In genomic region chr7:64551375-64552142, GRCh38 we compare ENCODE assay signal across 17 cellular contexts. TPM values are rescaled to one million over a fixed set of nuclear protein-coding genes. Genes with fewer than 3 reads are reported as not detected.
DNase-seq lines count a peak whose midpoint lies in the region; ATAC-seq and TF ChIP-seq lines count a peak whose summit lies in the region.
"Had no signal": no experiment of that assay in that cellular context is flagged by ENCODE, and none has a peak within 500 bp of the region (broad histone marks: within the 10 kb centered on the region; RNA-seq: fewer than 3 reads in every experiment).

No MANE protein-coding gene starts in this region.

- CTCF ChIA-PET in SK-N-SH (lab: Yijun Ruan, JAX) = no interaction called here

- ATAC-seq in SK-N-SH treated with all-trans-retinoic acid at 6 μM for 48 hours (peak; percentile 41; the same call in 2 of the 3 replicates), HG03342 (IDR thresholded peaks at IDR 0.05; ENCODE audit: unreplicated experiment) (no peak)
- ATAC-seq: Panc1 had no signal

- H3K79me2 ChIP-seq in SK-N-SH (ENCODE audit: insufficient read depth) = peaks cover 96% of the 10 kb centered on the region

- no peaks in the 10 kb centered on the region for H3K27me3 ChIP-seq in SK-N-SH (ENCODE audit: insufficient read depth)
- H3K27me3 ChIP-seq in dorsolateral prefrontal cortex = no peaks in the 10 kb centered on the region
- no peaks in the 10 kb centered on the region for H3K27me3 ChIP-seq in right atrium auricular region
- H3K27me3 ChIP-seq in tibial artery = no peaks in the 10 kb centered on the region

- H3K4me3 ChIP-seq in SK-N-SH (ENCODE audit: low read depth in 2 of 2, low read length in 1 of 2) (no peak overlapping the region), dorsolateral prefrontal cortex (peak overlapping the region in 1 of 59 donors; percentile 10), right atrium auricular region (no peak overlapping the region), tibial artery (no peak overlapping the region)
- H3K4me3 ChIP-seq: HAP-1 had no signal

- no peak overlapping the region for H2AFZ ChIP-seq in SK-N-SH (ENCODE audit: low read depth)

- DNase-seq in SK-N-SH (no peak), dorsolateral prefrontal cortex (no peak), right atrium auricular region (ENCODE audit: low spot score) (no peak), tibial artery (no peak), KBM-7 (no peak), NCI-H2029 (lab: John Stamatoyannopoulos, UW) (no peak)
- DNase-seq: AML-193, DMS79, NCI-H1417, NCI-H187, NCI-H345, NCI-H524 treated with DMSO at 0.1 percent for 48 hours had no signal

- 84% methylated on average over 6 of the region's 6 CpGs for WGBS in SK-N-SH (ENCODE audit: low lambda C conversion rate)

- H3K36me3 ChIP-seq in SK-N-SH (replicated peaks in 1 of 2; ENCODE audit: control insufficient read depth in 1 of 2, insufficient read depth in 2 of 2, low read length in 1 of 2) (peaks cover 5 to 34% of the 10 kb centered on the region in 2 experiments), right atrium auricular region (peaks cover 6% of the 10 kb centered on the region), tibial artery (peaks cover 0 to 10% (median 6%) of the 10 kb centered on the region in 3 donors)

- TF ChIP-seq CTCF in SK-N-SH (IDR thresholded peaks at IDR 0.05) = no peak
- no peak for TF ChIP-seq CTCF in dorsolateral prefrontal cortex (IDR thresholded peaks at IDR 0.05 in 54 of 56, conservative IDR thresholded peaks at IDR 0.05 in 2 of 56; ENCODE audit: low read depth in 1 of 56, partially characterized antibody in 56 of 56)
- TF ChIP-seq CTCF in right atrium auricular region (IDR thresholded peaks at IDR 0.05) = no peak
- TF ChIP-seq CTCF in tibial artery (IDR thresholded peaks at IDR 0.05) = no peak

- intact Hi-C loops in dorsolateral prefrontal cortex (cut with DNase I) = no loop called here
- intact Hi-C loops in tibial artery (cut with DNase I; ENCODE audit: low total_unique reads) = no loop called here

- no peak overlapping the region for H3K9ac ChIP-seq in SK-N-SH

- in situ Hi-C loops in KBM-7 (cut with MboI; ENCODE audit: low pct_unique_long_range_greater_than_20kb, low sequenced_read_pairs) = no loop called here

- H3K4me1 ChIP-seq in SK-N-SH (ENCODE audit: control insufficient read depth in 1 of 2, insufficient read depth in 2 of 2, low read depth in 1 of 2, low read length in 1 of 2) (peaks cover 0 to 4% of the 10 kb centered on the region in 2 experiments; a peak in 1 of 4 replicates), right atrium auricular region (peaks cover 0 to 19% of the 10 kb centered on the region in 2 donors), tibial artery (peaks cover 0 to 66% (median 21%) of the 10 kb centered on the region in 4 donors)
- H3K4me1 ChIP-seq: HAP-1 had no signal

- no peak for TF ChIP-seq EP300 in SK-N-SH (IDR thresholded peaks at IDR 0.05; ENCODE audit: borderline replicate concordance in 1 of 2, low read depth in 1 of 2, low read length in 1 of 2)

- H3F3A ChIP-seq in SK-N-SH (replicated peaks; ENCODE audit: insufficient read depth) = no peaks in the 10 kb centered on the region

- H3K4me2 ChIP-seq in SK-N-SH = no peak overlapping the region; the same call in 1 of the 2 replicates

- H4K20me1 ChIP-seq in SK-N-SH (ENCODE audit: insufficient read depth) = peaks cover 3% of the 10 kb centered on the region; the same call in 1 of the 2 replicates

- no peak for TF ChIP-seq RAD21 in SK-N-SH (IDR thresholded peaks at IDR 0.05; ENCODE audit: low read length)

- POLR2A ChIA-PET in SK-N-SH (lab: Yijun Ruan, JAX) = interaction anchor here (1.2 kb wide), 1 partner anchor 11 kb away, joined by 6 read pairs; the partner anchor contains the start of gene ZNF680

- H3K9me3 ChIP-seq in SK-N-SH (no peaks in the 10 kb centered on the region), right atrium auricular region (no peaks in the 10 kb centered on the region), tibial artery (no peaks in the 10 kb centered on the region)

- H3K9me2 ChIP-seq in SK-N-SH = no peaks in the 10 kb centered on the region

- H3K27ac ChIP-seq in SK-N-SH (ENCODE audit: low read depth in 2 of 2, low read length in 1 of 2) = no peak overlapping the region; a peak in 1 of 4 replicates
- H3K27ac ChIP-seq in dorsolateral prefrontal cortex = peak overlapping the region in 47 of 59 donors; percentile 0 to 80 (median 46)
- peak overlapping the region; percentile 45 to 71 for H3K27ac ChIP-seq in right atrium auricular region
- H3K27ac ChIP-seq in tibial artery = peak overlapping the region; percentile 39 to 42
- H3K27ac ChIP-seq: 22Rv1 had no signal

TF ChIP-seq in SK-N-SH treated with all-trans-retinoic acid at 6 μM for 48 hours, 23 proteins besides CTCF, POLR2A, EP300 and RAD21 (continues in another document):
- TF ChIP-seq ARNTL (CRISPR knock-in tag; IDR thresholded peaks at IDR 0.05; ENCODE audit: borderline replicate concordance, low read depth) (no peak), ZNF565 (CRISPR knock-in tag; conservative IDR thresholded peaks at IDR 0.05; ENCODE audit: low read depth) (no peak), ZC3H10 (CRISPR knock-in tag; IDR thresholded peaks at IDR 0.05) (no peak), ISL1 (CRISPR knock-in tag; IDR thresholded peaks at IDR 0.05) (no peak), TCF4 (CRISPR knock-in tag; IDR thresholded peaks at IDR 0.05; ENCODE audit: borderline replicate concordance) (no peak), ZFP3 (CRISPR knock-in tag; IDR thresholded peaks at IDR 0.05) (no peak), PPARA (CRISPR knock-in tag; IDR thresholded peaks at IDR 0.05; ENCODE audit: borderline replicate concordance) (no peak), ZNF8 (CRISPR knock-in tag; IDR thresholded peaks at IDR 0.05) (no peak)
- TF ChIP-seq, protein P1, sequence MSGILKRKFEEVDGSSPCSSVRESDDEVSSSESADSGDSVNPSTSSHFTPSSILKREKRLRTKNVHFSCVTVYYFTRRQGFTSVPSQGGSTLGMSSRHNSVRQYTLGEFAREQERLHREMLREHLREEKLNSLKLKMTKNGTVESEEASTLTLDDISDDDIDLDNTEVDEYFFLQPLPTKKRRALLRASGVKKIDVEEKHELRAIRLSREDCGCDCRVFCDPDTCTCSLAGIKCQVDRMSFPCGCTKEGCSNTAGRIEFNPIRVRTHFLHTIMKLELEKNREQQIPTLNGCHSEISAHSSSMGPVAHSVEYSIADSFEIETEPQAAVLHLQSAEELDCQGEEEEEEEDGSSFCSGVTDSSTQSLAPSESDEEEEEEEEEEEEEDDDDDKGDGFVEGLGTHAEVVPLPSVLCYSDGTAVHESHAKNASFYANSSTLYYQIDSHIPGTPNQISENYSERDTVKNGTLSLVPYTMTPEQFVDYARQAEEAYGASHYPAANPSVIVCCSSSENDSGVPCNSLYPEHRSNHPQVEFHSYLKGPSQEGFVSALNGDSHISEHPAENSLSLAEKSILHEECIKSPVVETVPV (CRISPR knock-in tag; IDR thresholded peaks at IDR 0.05) = no peak

TF ChIP-seq in SK-N-SH, 30 proteins besides CTCF, POLR2A, EP300 and RAD21 (continues in another document):
- TF ChIP-seq FOXJ3 (CRISPR knock-in tag; IDR thresholded peaks at IDR 0.05) = no peak
- no peak for TF ChIP-seq FOXM1 (IDR thresholded peaks at IDR 0.05; ENCODE audit: low read depth)
- TF ChIP-seq, protein P2, sequence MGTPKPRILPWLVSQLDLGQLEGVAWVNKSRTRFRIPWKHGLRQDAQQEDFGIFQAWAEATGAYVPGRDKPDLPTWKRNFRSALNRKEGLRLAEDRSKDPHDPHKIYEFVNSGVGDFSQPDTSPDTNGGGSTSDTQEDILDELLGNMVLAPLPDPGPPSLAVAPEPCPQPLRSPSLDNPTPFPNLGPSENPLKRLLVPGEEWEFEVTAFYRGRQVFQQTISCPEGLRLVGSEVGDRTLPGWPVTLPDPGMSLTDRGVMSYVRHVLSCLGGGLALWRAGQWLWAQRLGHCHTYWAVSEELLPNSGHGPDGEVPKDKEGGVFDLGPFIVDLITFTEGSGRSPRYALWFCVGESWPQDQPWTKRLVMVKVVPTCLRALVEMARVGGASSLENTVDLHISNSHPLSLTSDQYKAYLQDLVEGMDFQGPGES (IDR thresholded peaks at IDR 0.05; ENCODE audit: low read depth, low read length) = no peak
- TF ChIP-seq YY1 (IDR thresholded peaks at IDR 0.05; ENCODE audit: low read depth) = no peak
- no peak for TF ChIP-seq CHD2 (IDR thresholded peaks at IDR 0.05; ENCODE audit: low read length, partially characterized antibody)
- no peak for TF ChIP-seq EZH2phosphoT487 (IDR thresholded peaks at IDR 0.05; ENCODE audit: borderline replicate concordance, low read depth)
- TF ChIP-seq, protein P3, sequence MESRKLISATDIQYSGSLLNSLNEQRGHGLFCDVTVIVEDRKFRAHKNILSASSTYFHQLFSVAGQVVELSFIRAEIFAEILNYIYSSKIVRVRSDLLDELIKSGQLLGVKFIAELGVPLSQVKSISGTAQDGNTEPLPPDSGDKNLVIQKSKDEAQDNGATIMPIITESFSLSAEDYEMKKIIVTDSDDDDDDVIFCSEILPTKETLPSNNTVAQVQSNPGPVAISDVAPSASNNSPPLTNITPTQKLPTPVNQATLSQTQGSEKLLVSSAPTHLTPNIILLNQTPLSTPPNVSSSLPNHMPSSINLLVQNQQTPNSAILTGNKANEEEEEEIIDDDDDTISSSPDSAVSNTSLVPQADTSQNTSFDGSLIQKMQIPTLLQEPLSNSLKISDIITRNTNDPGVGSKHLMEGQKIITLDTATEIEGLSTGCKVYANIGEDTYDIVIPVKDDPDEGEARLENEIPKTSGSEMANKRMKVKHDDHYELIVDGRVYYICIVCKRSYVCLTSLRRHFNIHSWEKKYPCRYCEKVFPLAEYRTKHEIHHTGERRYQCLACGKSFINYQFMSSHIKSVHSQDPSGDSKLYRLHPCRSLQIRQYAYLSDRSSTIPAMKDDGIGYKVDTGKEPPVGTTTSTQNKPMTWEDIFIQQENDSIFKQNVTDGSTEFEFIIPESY (IDR thresholded peaks at IDR 0.05; ENCODE audit: borderline replicate concordance, low read depth) = no peak
- no peak for TF ChIP-seq TCF12 (IDR thresholded peaks at IDR 0.05)
- no peak for TF ChIP-seq SIN3A (IDR thresholded peaks at IDR 0.05; ENCODE audit: borderline replicate concordance, low read depth, low read length)
- no peak for TF ChIP-seq MAX (IDR thresholded peaks at IDR 0.05; ENCODE audit: low read depth)

RNA-seq across cellular contexts. Expression of gene ZNF680, which starts 11.3 kb away (rescaled TPM):
- 1.6 and 2.8 TPM in 2 replicates for polyA plus RNA-seq in SK-N-SH (2012; rRNA removed)
- 3.2 and 4.1 TPM in 2 replicates for polyA plus RNA-seq in SK-N-SH (2012; cell fraction: cytosol; rRNA removed)
- 1.8 and 4.3 TPM in 2 replicates for polyA plus RNA-seq in SK-N-SH (2012; cell fraction: nucleus; rRNA removed)
- total RNA-seq in dorsolateral prefrontal cortex (10 to 100 TPM; 31.2 to 76.7 (median 49.4) TPM), right atrium auricular region (10 to 100 TPM in 1 of 2 donors, 1 to 10 TPM in 1; 9.6 to 21.5 TPM)

Comparison
In these comparisons a context has a peak if more than half of its experiments do, and no peak if none do; other contexts are left out.
1. H3K27ac ChIP-seq: peak in dorsolateral prefrontal cortex (47 of 59), right atrium auricular region (2 of 2) and tibial artery (2 of 2); none in SK-N-SH (0 of 2).